1 cellular context compared by ENCODE assay signal in genomic region chr16:4373909-4374742, GRCh38.
A peak's percentile ranks its signal among the peaks of the same experiment; 100 is the strongest.
TF ChIP-seq lines count a peak whose summit lies in the region.

No MANE protein-coding gene starts in this region.

TF ChIP-seq in SK-N-SH, 30 proteins besides CTCF, POLR2A, EP300 and RAD21 (continued from another document):
- TF ChIP-seq REST (IDR thresholded peaks at IDR 0.05; ENCODE audit: low read depth, low read length) = no peak
- TF ChIP-seq, protein P1, sequence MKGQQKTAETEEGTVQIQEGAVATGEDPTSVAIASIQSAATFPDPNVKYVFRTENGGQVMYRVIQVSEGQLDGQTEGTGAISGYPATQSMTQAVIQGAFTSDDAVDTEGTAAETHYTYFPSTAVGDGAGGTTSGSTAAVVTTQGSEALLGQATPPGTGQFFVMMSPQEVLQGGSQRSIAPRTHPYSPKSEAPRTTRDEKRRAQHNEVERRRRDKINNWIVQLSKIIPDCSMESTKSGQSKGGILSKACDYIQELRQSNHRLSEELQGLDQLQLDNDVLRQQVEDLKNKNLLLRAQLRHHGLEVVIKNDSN (IDR thresholded peaks at IDR 0.05; ENCODE audit: borderline replicate concordance, low read depth) = no peak
- TF ChIP-seq SMC3 (IDR thresholded peaks at IDR 0.05; ENCODE audit: low read depth, low read length) = no peak
- TF ChIP-seq TEAD4 (IDR thresholded peaks at IDR 0.05; ENCODE audit: borderline replicate concordance, insufficient read depth) = 0 out of 2 replicates have a peak, but pooled peaks have one; percentile 63
- TF ChIP-seq TCF12 (IDR thresholded peaks at IDR 0.05) = peak; percentile 36; the same call in 1 of the 2 replicates
- no peak for TF ChIP-seq EZH2phosphoT487 (IDR thresholded peaks at IDR 0.05; ENCODE audit: borderline replicate concordance, low read depth)
- no peak for TF ChIP-seq GATA2 (CRISPR knock-in tag; IDR thresholded peaks at IDR 0.05)
- no peak for TF ChIP-seq FOSL2 (IDR thresholded peaks at IDR 0.05; ENCODE audit: borderline replicate concordance, low read depth)
- TF ChIP-seq, protein P2, sequence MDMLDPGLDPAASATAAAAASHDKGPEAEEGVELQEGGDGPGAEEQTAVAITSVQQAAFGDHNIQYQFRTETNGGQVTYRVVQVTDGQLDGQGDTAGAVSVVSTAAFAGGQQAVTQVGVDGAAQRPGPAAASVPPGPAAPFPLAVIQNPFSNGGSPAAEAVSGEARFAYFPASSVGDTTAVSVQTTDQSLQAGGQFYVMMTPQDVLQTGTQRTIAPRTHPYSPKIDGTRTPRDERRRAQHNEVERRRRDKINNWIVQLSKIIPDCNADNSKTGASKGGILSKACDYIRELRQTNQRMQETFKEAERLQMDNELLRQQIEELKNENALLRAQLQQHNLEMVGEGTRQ (IDR thresholded peaks at IDR 0.05; ENCODE audit: borderline replicate concordance, low read depth, low read length) = no peak
- TF ChIP-seq, protein P3, sequence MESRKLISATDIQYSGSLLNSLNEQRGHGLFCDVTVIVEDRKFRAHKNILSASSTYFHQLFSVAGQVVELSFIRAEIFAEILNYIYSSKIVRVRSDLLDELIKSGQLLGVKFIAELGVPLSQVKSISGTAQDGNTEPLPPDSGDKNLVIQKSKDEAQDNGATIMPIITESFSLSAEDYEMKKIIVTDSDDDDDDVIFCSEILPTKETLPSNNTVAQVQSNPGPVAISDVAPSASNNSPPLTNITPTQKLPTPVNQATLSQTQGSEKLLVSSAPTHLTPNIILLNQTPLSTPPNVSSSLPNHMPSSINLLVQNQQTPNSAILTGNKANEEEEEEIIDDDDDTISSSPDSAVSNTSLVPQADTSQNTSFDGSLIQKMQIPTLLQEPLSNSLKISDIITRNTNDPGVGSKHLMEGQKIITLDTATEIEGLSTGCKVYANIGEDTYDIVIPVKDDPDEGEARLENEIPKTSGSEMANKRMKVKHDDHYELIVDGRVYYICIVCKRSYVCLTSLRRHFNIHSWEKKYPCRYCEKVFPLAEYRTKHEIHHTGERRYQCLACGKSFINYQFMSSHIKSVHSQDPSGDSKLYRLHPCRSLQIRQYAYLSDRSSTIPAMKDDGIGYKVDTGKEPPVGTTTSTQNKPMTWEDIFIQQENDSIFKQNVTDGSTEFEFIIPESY (IDR thresholded peaks at IDR 0.05; ENCODE audit: borderline replicate concordance, low read depth) = no peak
- TF ChIP-seq TAF1 (IDR thresholded peaks at IDR 0.05; ENCODE audit: borderline replicate concordance, low read depth, low read length) = no peak
- no peak; the same call in 1 of the 2 replicates for TF ChIP-seq MXI1 (IDR thresholded peaks at IDR 0.05; ENCODE audit: low read depth, low read length)
- TF ChIP-seq, protein P4, sequence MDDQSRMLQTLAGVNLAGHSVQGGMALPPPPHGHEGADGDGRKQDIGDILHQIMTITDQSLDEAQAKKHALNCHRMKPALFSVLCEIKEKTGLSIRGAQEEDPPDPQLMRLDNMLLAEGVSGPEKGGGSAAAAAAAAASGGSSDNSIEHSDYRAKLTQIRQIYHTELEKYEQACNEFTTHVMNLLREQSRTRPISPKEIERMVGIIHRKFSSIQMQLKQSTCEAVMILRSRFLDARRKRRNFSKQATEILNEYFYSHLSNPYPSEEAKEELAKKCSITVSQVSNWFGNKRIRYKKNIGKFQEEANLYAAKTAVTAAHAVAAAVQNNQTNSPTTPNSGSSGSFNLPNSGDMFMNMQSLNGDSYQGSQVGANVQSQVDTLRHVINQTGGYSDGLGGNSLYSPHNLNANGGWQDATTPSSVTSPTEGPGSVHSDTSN (IDR thresholded peaks at IDR 0.05) = peak; percentile 21; the same call in 1 of the 2 replicates
- no peak for TF ChIP-seq FOXJ3 (CRISPR knock-in tag; IDR thresholded peaks at IDR 0.05)
- no peak for TF ChIP-seq YY1 (IDR thresholded peaks at IDR 0.05; ENCODE audit: low read depth)
- no peak for TF ChIP-seq NRF1 (IDR thresholded peaks at IDR 0.05; ENCODE audit: low read depth, low read length)
- no peak for TF ChIP-seq RFX5 (IDR thresholded peaks at IDR 0.05; ENCODE audit: low read length)
TF ChIP-seq in SK-N-SH: peak in this region for 7.
